In genomic region chr14:99996951-99997571, GRCh38 we compare ENCODE assay signal across 25 cellular contexts.
A peak's percentile ranks its signal among the peaks of the same experiment; 100 is the strongest.
DNase-seq lines count a peak whose midpoint lies in the region; ATAC-seq and TF ChIP-seq lines count a peak whose summit lies in the region.
"Had no signal": no experiment of that assay in that cellular context is flagged by ENCODE, and none has a peak within 500 bp of the region (broad histone marks: within the 10 kb centered on the region; RNA-seq: fewer than 3 reads in every experiment).

No MANE protein-coding gene starts in this region.

- no peaks in the 10 kb centered on the region for H4K20me1 ChIP-seq in GM23248 (ENCODE audit: insufficient read depth)

- H3K79me2 ChIP-seq in GM23248 (ENCODE audit: insufficient read depth): peaks cover 82% of the 10 kb centered on the region

- H3K9me3 ChIP-seq in GM23248 (ENCODE audit: low read depth): no peaks in the 10 kb centered on the region
- H3K9me3 ChIP-seq: right lobe of liver, stomach had no signal

- H3K4me1 ChIP-seq in GM23248 (ENCODE audit: insufficient read depth): peaks cover 18% of the 10 kb centered on the region
- H3K4me1 ChIP-seq: right lobe of liver, stomach had no signal

- H3K4me1 Mint-ChIP-seq in WTC11: peaks cover 4% of the 10 kb centered on the region
- peaks cover 11% of the 10 kb centered on the region for H3K4me1 Mint-ChIP-seq in activated T-cell treated with anti-CD3 and anti-CD28 coated beads, Interleukin-2, amount 50 U/mL, for 24 hours (ENCODE audit: low read depth)
- H3K4me1 Mint-ChIP-seq: neural progenitor cell had no signal

- CTCF ChIA-PET in WTC11 (lab: Charles Lee): interaction anchor here (0.6 to 1.1 kb wide), 2 partner anchors 28 to 108 kb away, joined by 3 to 4 read pairs; no protein-coding TSS in a partner anchor

- in situ Hi-C loops in GM23248 (cut with MboI): no loop called here

- no peak overlapping the region for H3K9ac ChIP-seq in GM23248
- H3K9ac ChIP-seq: BLaER1 treated with 17β-estradiol and CSF1 and Interleukin-3, amounts not matched to agents 10 nM and 100 nM; neural progenitor cell; SK-N-SH had no signal

- H3K27me3 ChIP-seq in GM23248 (replicated peaks; ENCODE audit: insufficient read depth): no peaks in the 10 kb centered on the region
- H3K27me3 ChIP-seq: BLaER1 treated with 17β-estradiol and CSF1 and Interleukin-3, amounts not matched to agents 10 nM and 100 nM; brain microvascular endothelial cell; neural progenitor cell; right lobe of liver; stomach had no signal

- peaks cover 16% of the 10 kb centered on the region for H3K36me3 Mint-ChIP-seq in WTC11
- H3K36me3 Mint-ChIP-seq in activated T-cell treated with anti-CD3 and anti-CD28 coated beads, Interleukin-2, amount 50 U/mL, for 24 hours (ENCODE audit: low read depth): no peaks in the 10 kb centered on the region

- POLR2A ChIA-PET in WTC11 (lab: Charles Lee): no interaction called here

- no peak overlapping the region for H3K4me3 Mint-ChIP-seq in WTC11
- H3K4me3 Mint-ChIP-seq in activated T-cell treated with anti-CD3 and anti-CD28 coated beads, Interleukin-2, amount 50 U/mL, for 24 hours: no peak overlapping the region
- H3K4me3 Mint-ChIP-seq: activated CD8-positive, alpha-beta memory T cell treated with anti-CD3 and anti-CD28 coated beads, Interleukin-2, amount 10 ng/mL, durations not matched to agents 7 days and 5 days; activated naive CD8-positive, alpha-beta T cell treated with anti-CD3 and anti-CD28 coated beads, Interleukin-2, amount 50 U/mL, for 24 hours; neural progenitor cell; T-helper 1 cell treated with Interleukin-12 subunit alpha and Interleukin-12 subunit beta and Interleukin-4 antibody, amounts not matched to agents 30 μg/mL and 1 μg/mL, for 36 hours had no signal

- H3K27ac Mint-ChIP-seq in WTC11: peak overlapping the region; percentile 2; the same call in 1 of the 2 replicates
- H3K27ac Mint-ChIP-seq in activated T-cell treated with anti-CD3 and anti-CD28 coated beads, Interleukin-2, amount 50 U/mL, for 24 hours: no peak overlapping the region
- H3K27ac Mint-ChIP-seq: activated CD8-positive, alpha-beta memory T cell treated with anti-CD3 and anti-CD28 coated beads, Interleukin-2, amount 10 ng/mL, durations not matched to agents 7 days and 5 days; activated naive CD8-positive, alpha-beta T cell treated with anti-CD3 and anti-CD28 coated beads, Interleukin-2, amount 50 U/mL, for 24 hours; neural progenitor cell; T-helper 1 cell treated with Interleukin-12 subunit alpha and Interleukin-12 subunit beta and Interleukin-4 antibody, amounts not matched to agents 30 μg/mL and 1 μg/mL, for 36 hours had no signal

- H3F3A ChIP-seq in GM23248 (ENCODE audit: insufficient read depth): peaks cover 23% of the 10 kb centered on the region; the same call in 1 of the 2 replicates

- H3K36me3 ChIP-seq in GM23248 (ENCODE audit: low read depth): no peaks in the 10 kb centered on the region
- H3K36me3 ChIP-seq: brain microvascular endothelial cell, neural progenitor cell, right lobe of liver, stomach had no signal

- peaks cover 25% of the 10 kb centered on the region for H3K9me3 Mint-ChIP-seq in WTC11
- H3K9me3 Mint-ChIP-seq in activated T-cell treated with anti-CD3 and anti-CD28 coated beads, Interleukin-2, amount 50 U/mL, for 24 hours: no peaks in the 10 kb centered on the region

- H3K9me2 ChIP-seq in GM23248 (ENCODE audit: insufficient read depth): no peaks in the 10 kb centered on the region
- H3K9me2 ChIP-seq: SK-N-SH had no signal

- H3K27ac ChIP-seq in GM23248: peak overlapping the region; percentile 64
- H3K27ac ChIP-seq: BLaER1 treated with 17β-estradiol and CSF1 and Interleukin-3, amounts not matched to agents 10 nM and 100 nM; brain microvascular endothelial cell; neural progenitor cell; right lobe of liver; stomach had no signal

- DNase-seq in GM23248 (peak; percentile 67), WTC11 (ENCODE audit: low spot score) (no peak), fibroblast of gingiva (ENCODE audit: low read depth) (peak; percentile 30), renal cortical epithelial cell (ENCODE audit: low read depth) (peak; percentile 66), ureter (ENCODE audit: low spot score) (no peak)
- DNase-seq in activated T-cell treated with anti-CD3 and anti-CD28 coated beads, Interleukin-2, amount 50 U/mL, for 24 hours: no peak
- DNase-seq: activated CD4-positive, CD25-positive, alpha-beta regulatory T cell; activated CD8-positive, alpha-beta memory T cell treated with anti-CD3 and anti-CD28 coated beads, Interleukin-2, amount 10 ng/mL, durations not matched to agents 7 days and 5 days; activated naive CD4-positive, alpha-beta T cell; activated naive CD8-positive, alpha-beta T cell treated with anti-CD3 and anti-CD28 coated beads, Interleukin-2, amount 50 U/mL, for 24 hours; brain microvascular endothelial cell; hypothalamus; NCI-H1694; NCI-H510A; right lobe of liver; SK-N-SH; stimulated activated CD4-positive, alpha-beta T cell treated with anti-CD3 and anti-CD28 coated beads, Interleukin-12 subunit alpha, Interleukin-12 subunit beta, amount 100 ng/mL, for 4 hours; stimulated activated CD4-positive, alpha-beta T cell treated with anti-CD3 and anti-CD28 coated beads, Interleukin-4, amount 100 ng/mL, for 1 hour; stomach had no signal

- no peaks in the 10 kb centered on the region for H3K27me3 Mint-ChIP-seq in WTC11 (ENCODE audit: low read depth)
- no peaks in the 10 kb centered on the region for H3K27me3 Mint-ChIP-seq in activated T-cell treated with anti-CD3 and anti-CD28 coated beads, Interleukin-2, amount 50 U/mL, for 24 hours

- H2AFZ ChIP-seq in GM23248: no peak overlapping the region
- H2AFZ ChIP-seq: neural progenitor cell had no signal

- no peak for TF ChIP-seq CTCF in WTC11 (IDR thresholded peaks at IDR 0.05)

- H3K4me3 ChIP-seq in GM23248: no peak overlapping the region
- H3K4me3 ChIP-seq: BLaER1 treated with 17β-estradiol and CSF1 and Interleukin-3, amounts not matched to agents 10 nM and 100 nM; neural progenitor cell; right lobe of liver; stomach had no signal

- peak overlapping the region; percentile 37 for H3K4me2 ChIP-seq in GM23248 (ENCODE audit: unreplicated experiment)
- H3K4me2 ChIP-seq: BLaER1 treated with 17β-estradiol and CSF1 and Interleukin-3, amounts not matched to agents 10 nM and 100 nM; neural progenitor cell; SK-N-SH had no signal

- no peak for ATAC-seq in WTC11
- no peak for ATAC-seq in GM21367 (IDR thresholded peaks at IDR 0.05; ENCODE audit: unreplicated experiment)
- ATAC-seq: activated CD8-positive, alpha-beta memory T cell treated with anti-CD3 and anti-CD28 coated beads, Interleukin-2, amount 10 ng/mL, durations not matched to agents 7 days and 5 days; activated naive CD8-positive, alpha-beta T cell treated with anti-CD3 and anti-CD28 coated beads, Interleukin-2, amount 50 U/mL, for 24 hours; HCT116; left lobe of liver; right lobe of liver had no signal

- 58 to 62% methylated on average over 5 of the region's 5 CpGs for WGBS in GM23248 (ENCODE audit: low coverage in 1 of 2, low lambda C conversion rate in 2 of 2, missing lambda C conversion rate in 2 of 2), 2 experiments

TF ChIP-seq in WTC11, 78 proteins besides CTCF, POLR2A, EP300 and RAD21 (continues in another document):
- TF ChIP-seq JAZF1 (CRISPR knock-in tag; IDR thresholded peaks at IDR 0.05) (no peak), ZNF232 (CRISPR knock-in tag; IDR thresholded peaks at IDR 0.05) (no peak), ZNF281 (CRISPR knock-in tag; IDR thresholded peaks at IDR 0.05) (no peak), GTF2I (CRISPR knock-in tag; conservative IDR thresholded peaks at IDR 0.05) (no peak), ZNF138 (CRISPR knock-in tag; conservative IDR thresholded peaks at IDR 0.05) (no peak), GRHL2 (CRISPR knock-in tag; IDR thresholded peaks at IDR 0.05; ENCODE audit: insufficient replicate concordance, severe bottlenecking) (no peak), ETV6 (CRISPR knock-in tag; IDR thresholded peaks at IDR 0.05) (no peak), FOXJ3 (CRISPR knock-in tag; IDR thresholded peaks at IDR 0.05; ENCODE audit: borderline replicate concordance) (no peak), CREM (CRISPR knock-in tag; IDR thresholded peaks at IDR 0.05) (no peak)
- TF ChIP-seq, protein P1, sequence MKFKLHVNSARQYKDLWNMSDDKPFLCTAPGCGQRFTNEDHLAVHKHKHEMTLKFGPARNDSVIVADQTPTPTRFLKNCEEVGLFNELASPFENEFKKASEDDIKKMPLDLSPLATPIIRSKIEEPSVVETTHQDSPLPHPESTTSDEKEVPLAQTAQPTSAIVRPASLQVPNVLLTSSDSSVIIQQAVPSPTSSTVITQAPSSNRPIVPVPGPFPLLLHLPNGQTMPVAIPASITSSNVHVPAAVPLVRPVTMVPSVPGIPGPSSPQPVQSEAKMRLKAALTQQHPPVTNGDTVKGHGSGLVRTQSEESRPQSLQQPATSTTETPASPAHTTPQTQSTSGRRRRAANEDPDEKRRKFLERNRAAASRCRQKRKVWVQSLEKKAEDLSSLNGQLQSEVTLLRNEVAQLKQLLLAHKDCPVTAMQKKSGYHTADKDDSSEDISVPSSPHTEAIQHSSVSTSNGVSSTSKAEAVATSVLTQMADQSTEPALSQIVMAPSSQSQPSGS (CRISPR knock-in tag; IDR thresholded peaks at IDR 0.05; ENCODE audit: borderline replicate concordance, low read depth): no peak

Comparison
In these comparisons a context has a peak if more than half of its experiments do, and no peak if none do; other contexts are left out.
1. DNase-seq: peak in GM23248 (single experiment), fibroblast of gingiva (single experiment) and renal cortical epithelial cell (single experiment); none in WTC11 (single experiment), activated T-cell treated with anti-CD3 and anti-CD28 coated beads, Interleukin-2, amount 50 U/mL, for 24 hours (single experiment) and ureter (single experiment).